In genomic region chr2:70301344-70302194, GRCh38 we compare ENCODE assay signal across 8 cellular contexts. TPM values are rescaled to one million over a fixed set of nuclear protein-coding genes. Genes with fewer than 3 reads are reported as not detected.
DNase-seq lines count a peak whose midpoint lies in the region; FAIRE-seq and TF ChIP-seq lines count a peak whose summit lies in the region.

TSS of gene FAM136A (minus strand) at chr2:70302067. CDS start at chr2:70302011, 56 bp downstream.

- intact Hi-C loops in testis (cut with DNase I; ENCODE audit: low total_unique reads): no loop called here

- H3F3A ChIP-seq in SK-N-SH (replicated peaks; ENCODE audit: insufficient read depth): peaks cover 7% of the 10 kb centered on the region

- H3K9me3 ChIP-seq in MG63 (no peaks in the 10 kb centered on the region), SK-N-SH (no peaks in the 10 kb centered on the region), osteoblast (ENCODE audit: low read depth, low read length) (no peaks in the 10 kb centered on the region), testis (no peaks in the 10 kb centered on the region)

- peak; percentile 46; the same call in 1 of the 2 replicates for TF ChIP-seq RAD21 in SK-N-SH (IDR thresholded peaks at IDR 0.05; ENCODE audit: low read length)

- WGBS in SK-N-SH (ENCODE audit: low lambda C conversion rate): 3% methylated on average over 29 of the region's 79 CpGs
- 1% methylated on average over 27 to 79 of the region's 79 CpGs for WGBS in testis, 2 donors

- CTCF ChIA-PET in SK-N-SH (lab: Yijun Ruan, JAX): interaction anchor here (0.6 to 9.2 kb wide), 40 partner anchors 8 to 664 kb away, joined by 3 to 134 read pairs (median 4); partner anchors contain the start of genes ADD2, FIGLA and SNRPG

- H3K4me3 ChIP-seq in MG63 (peak within 1 kb of the TSS; percentile 92), SK-N-SH (ENCODE audit: low read depth in 2 of 2, low read length in 1 of 2) (peak within 1 kb of the TSS; percentile 82 to 97), osteoblast (ENCODE audit: insufficient read depth, low read length) (peak within 1 kb of the TSS; percentile 94), testis (peak within 1 kb of the TSS; percentile 93 to 97)

- TF ChIP-seq EP300 in SK-N-SH (IDR thresholded peaks at IDR 0.05; ENCODE audit: borderline replicate concordance in 1 of 2, low read depth in 1 of 2, low read length in 1 of 2): 0 out of 4 replicates have a peak, but pooled peaks of 1 of the 2 experiments have one; percentile 30

- H3K4me1 ChIP-seq in SK-N-SH (ENCODE audit: control insufficient read depth in 1 of 2, insufficient read depth in 2 of 2, low read depth in 1 of 2, low read length in 1 of 2): peaks cover 6 to 9% of the 10 kb centered on the region in 2 experiments; a peak in 1 of 4 replicates
- H3K4me1 ChIP-seq in osteoblast (ENCODE audit: insufficient read depth, low read length): peaks cover 5% of the 10 kb centered on the region
- H3K4me1 ChIP-seq in testis: no peaks in the 10 kb centered on the region

- peak within 1 kb of the TSS; percentile 92 for H3K9ac ChIP-seq in SK-N-SH

- H3K79me2 ChIP-seq in SK-N-SH (ENCODE audit: insufficient read depth) (peaks cover 16% of the 10 kb centered on the region; the same call in 1 of the 2 replicates), osteoblast (ENCODE audit: insufficient read depth, low read length) (peaks cover 11% of the 10 kb centered on the region)

- H3K36me3 ChIP-seq in MG63 (peaks cover 36% of the 10 kb centered on the region), SK-N-SH (replicated peaks in 1 of 2; ENCODE audit: control insufficient read depth in 1 of 2, insufficient read depth in 2 of 2, low read length in 1 of 2) (peaks cover 7 to 24% of the 10 kb centered on the region in 2 experiments), osteoblast (ENCODE audit: insufficient read depth, low read length) (peaks cover 33% of the 10 kb centered on the region), testis (ENCODE audit: low read depth, missing control alignments) (no peaks in the 10 kb centered on the region)

- H3K27me3 ChIP-seq in MG63 (no peaks in the 10 kb centered on the region), SK-N-SH (ENCODE audit: insufficient read depth) (no peaks in the 10 kb centered on the region), osteoblast (ENCODE audit: insufficient read depth, low read length) (peaks cover 3% of the 10 kb centered on the region), testis (no peaks in the 10 kb centered on the region)

- TF ChIP-seq CTCF in SK-N-SH (IDR thresholded peaks at IDR 0.05) (peak; percentile 80), osteoblast (IDR thresholded peaks at IDR 0.05; ENCODE audit: extremely low read depth, low read depth, low read length) (peak; percentile 67), testis (IDR thresholded peaks at IDR 0.05) (peak; percentile 95 to 99 (median 98))

- H3K9me2 ChIP-seq in SK-N-SH: no peaks in the 10 kb centered on the region

- H4K20me1 ChIP-seq in SK-N-SH (ENCODE audit: insufficient read depth) (no peaks in the 10 kb centered on the region), osteoblast (ENCODE audit: insufficient read depth, low read length) (no peaks in the 10 kb centered on the region)

- TF ChIP-seq POLR2A in H54 (IDR thresholded peaks at IDR 0.05; ENCODE audit: low read depth, low read length) (peak; percentile 71), testis (IDR thresholded peaks at IDR 0.05) (no peak)

- DNase-seq in GDM1 (lab: John Stamatoyannopoulos, UW): peak; percentile 80
- DNase-seq in H54 (ENCODE audit: insufficient read length, low spot score): peak; percentile 74
- DNase-seq in MG63: peak; percentile 83
- DNase-seq in SK-N-SH: peak; percentile 96
- DNase-seq in activated naive CD4-positive, alpha-beta T cell treated with anti-CD3 and anti-CD28 coated beads, Interleukin-2, amount 50 U/mL, for 16 hours: peak; percentile 90
- DNase-seq in glomerular visceral epithelial cell (ENCODE audit: extremely low spot score): peak; percentile 83
- DNase-seq in osteoblast (ENCODE audit: insufficient read length, low spot score, missing footprints): peak; percentile 96
- DNase-seq in testis: peak; percentile 89

- H3K4me2 ChIP-seq in SK-N-SH: peak within 1 kb of the TSS; percentile 99
- peak within 1 kb of the TSS; percentile 91 for H3K4me2 ChIP-seq in osteoblast (ENCODE audit: insufficient read depth, low read length)

- POLR2A ChIA-PET in SK-N-SH (lab: Yijun Ruan, JAX): interaction anchor here (0.7 to 2.0 kb wide), 5 partner anchors 8 to 388 kb away, joined by 3 to 14 read pairs (median 3); partner anchors contain the start of genes MXD1, PCYOX1 and SNRPG

- FAIRE-seq in H54 (lab: Jason Lieb, UNC): no peak

- H2AFZ ChIP-seq in SK-N-SH (ENCODE audit: low read depth): peak within 1 kb of the TSS; percentile 93
- H2AFZ ChIP-seq in osteoblast (ENCODE audit: low read length): peak within 1 kb of the TSS; percentile 94

- H3K27ac ChIP-seq in SK-N-SH (ENCODE audit: low read depth in 2 of 2, low read length in 1 of 2): peak within 1 kb of the TSS; percentile 53 to 85
- H3K27ac ChIP-seq in osteoblast (ENCODE audit: low read depth, low read length): peak within 1 kb of the TSS; percentile 66
- peak within 1 kb of the TSS; percentile 78 to 90 for H3K27ac ChIP-seq in testis

TF ChIP-seq in SK-N-SH, 30 proteins besides CTCF, POLR2A, EP300 and RAD21 (continues in another document):
- TF ChIP-seq USF1 (IDR thresholded peaks at IDR 0.05; ENCODE audit: borderline replicate concordance, low read depth) (no peak), RXRA (IDR thresholded peaks at IDR 0.05; ENCODE audit: borderline replicate concordance, low read depth) (no peak), RCOR1 (IDR thresholded peaks at IDR 0.05; ENCODE audit: low read length) (no peak), REST (IDR thresholded peaks at IDR 0.05; ENCODE audit: low read depth, low read length) (no peak), TCF12 (IDR thresholded peaks at IDR 0.05) (no peak), FOXJ3 (CRISPR knock-in tag; IDR thresholded peaks at IDR 0.05) (no peak), CHD2 (IDR thresholded peaks at IDR 0.05; ENCODE audit: low read length, partially characterized antibody) (peak; percentile 21), MXI1 (IDR thresholded peaks at IDR 0.05; ENCODE audit: low read depth, low read length) (no peak; the same call in 1 of the 2 replicates), TEAD4 (IDR thresholded peaks at IDR 0.05; ENCODE audit: borderline replicate concordance, insufficient read depth) (no peak)
- TF ChIP-seq, protein P1, sequence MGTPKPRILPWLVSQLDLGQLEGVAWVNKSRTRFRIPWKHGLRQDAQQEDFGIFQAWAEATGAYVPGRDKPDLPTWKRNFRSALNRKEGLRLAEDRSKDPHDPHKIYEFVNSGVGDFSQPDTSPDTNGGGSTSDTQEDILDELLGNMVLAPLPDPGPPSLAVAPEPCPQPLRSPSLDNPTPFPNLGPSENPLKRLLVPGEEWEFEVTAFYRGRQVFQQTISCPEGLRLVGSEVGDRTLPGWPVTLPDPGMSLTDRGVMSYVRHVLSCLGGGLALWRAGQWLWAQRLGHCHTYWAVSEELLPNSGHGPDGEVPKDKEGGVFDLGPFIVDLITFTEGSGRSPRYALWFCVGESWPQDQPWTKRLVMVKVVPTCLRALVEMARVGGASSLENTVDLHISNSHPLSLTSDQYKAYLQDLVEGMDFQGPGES (IDR thresholded peaks at IDR 0.05; ENCODE audit: low read depth, low read length): no peak
- TF ChIP-seq, protein P2, sequence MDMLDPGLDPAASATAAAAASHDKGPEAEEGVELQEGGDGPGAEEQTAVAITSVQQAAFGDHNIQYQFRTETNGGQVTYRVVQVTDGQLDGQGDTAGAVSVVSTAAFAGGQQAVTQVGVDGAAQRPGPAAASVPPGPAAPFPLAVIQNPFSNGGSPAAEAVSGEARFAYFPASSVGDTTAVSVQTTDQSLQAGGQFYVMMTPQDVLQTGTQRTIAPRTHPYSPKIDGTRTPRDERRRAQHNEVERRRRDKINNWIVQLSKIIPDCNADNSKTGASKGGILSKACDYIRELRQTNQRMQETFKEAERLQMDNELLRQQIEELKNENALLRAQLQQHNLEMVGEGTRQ (IDR thresholded peaks at IDR 0.05; ENCODE audit: borderline replicate concordance, low read depth, low read length): no peak

RNA-seq across cellular contexts. Expression of gene FAM136A, which starts in this region (rescaled TPM):
- total RNA-seq in MG63 (2014; rRNA removed; shearing (Covaris generic); ENCODE audit: low replicate concordance): 32.9 and 51.3 TPM in 2 replicates
- 43.3 and 50.6 TPM in 2 replicates for polyA plus RNA-seq in SK-N-SH (2012; rRNA removed)
- 44.8 and 47.3 TPM in 2 replicates for polyA plus RNA-seq in SK-N-SH (2012; cell fraction: cytosol; rRNA removed)
- polyA plus RNA-seq in SK-N-SH (2012; cell fraction: nucleus; rRNA removed): 76.4 and 99.3 TPM in 2 replicates
- 21.7 and 31.5 TPM in 2 replicates for total RNA-seq in osteoblast
- 10 to 100 TPM; 24.8 to 25.3 TPM for total RNA-seq in testis
- polyA plus RNA-seq in testis (ENCODE audit: insufficient read depth, low read depth, low replicate concordance): 19.8 TPM

Comparison
In these comparisons a context has a peak if more than half of its experiments do, and no peak if none do; other contexts are left out.
1. Peak in every context shown above with its lines: DNase-seq, H3K4me3 ChIP-seq and H3K27ac ChIP-seq.